Comparison of ENCODE assay signal across 19 cellular contexts in the genomic region with DNA sequence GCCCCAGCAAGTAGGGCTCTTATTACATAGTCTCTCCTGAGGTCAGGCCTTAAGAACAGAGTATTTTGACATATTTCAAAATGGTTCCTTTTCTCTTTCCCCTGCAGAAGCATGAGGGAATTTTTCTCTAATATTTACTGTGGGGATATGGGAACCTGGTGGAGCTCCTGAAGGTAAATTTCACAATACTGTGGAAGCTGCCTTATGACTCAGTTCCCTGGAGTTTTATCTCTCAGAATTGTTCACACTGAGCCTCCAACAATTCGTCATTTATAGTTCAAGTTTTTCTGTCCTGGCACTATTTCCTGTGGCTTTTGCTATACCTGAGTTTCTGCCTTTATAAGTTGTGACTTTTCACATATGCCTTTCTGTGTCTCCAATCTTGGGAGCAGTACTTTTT.
"Had no signal": no experiment of that assay in that cellular context is flagged by ENCODE, and none has a peak within 500 bp of the region (broad histone marks: within the 10 kb centered on the region; RNA-seq: fewer than 3 reads in every experiment).

No MANE protein-coding gene starts in this region.

- DNase-seq: activated CD4-positive, alpha-beta T cell treated with anti-CD3 and anti-CD28 coated beads, Interleukin-2, amount 10 ng/mL, durations not matched to agents 7 days and 5 days; activated CD8-positive, alpha-beta T cell treated with anti-CD3 and anti-CD28 coated beads, Interleukin-2, amount 10 ng/mL, durations not matched to agents 7 days and 5 days; activated naive CD4-positive, alpha-beta T cell treated with anti-CD3 and anti-CD28 coated beads, Interleukin-2, amount 10 ng/mL, durations not matched to agents 7 days and 5 days; activated T-cell treated with anti-CD3 and anti-CD28 coated beads, Interleukin-2, amount 50 U/mL, for 24 hours; dorsolateral prefrontal cortex; endodermal cell; erythroblast; gastrocnemius medialis; head of caudate nucleus; kidney; occipital lobe; posterior cingulate gyrus; stimulated activated CD4-positive, alpha-beta T cell treated with anti-CD3 and anti-CD28 coated beads, Interleukin-2, amount 100 ng/mL, for 24 hours; stimulated activated naive CD4-positive, alpha-beta T cell treated with Interleukin-2 at 50 U/mL for 16 hours; thyroid gland had no signal

- H3K27ac Mint-ChIP-seq: activated CD4-positive, alpha-beta T cell treated with anti-CD3 and anti-CD28 coated beads, Interleukin-2, amount 10 ng/mL, durations not matched to agents 7 days and 5 days; activated CD8-positive, alpha-beta T cell treated with anti-CD3 and anti-CD28 coated beads, Interleukin-2, amount 10 ng/mL, durations not matched to agents 7 days and 5 days; activated naive CD4-positive, alpha-beta T cell treated with anti-CD3 and anti-CD28 coated beads, Interleukin-2, amount 10 ng/mL, durations not matched to agents 7 days and 5 days; activated T-cell treated with anti-CD3 and anti-CD28 coated beads, Interleukin-2, amount 50 U/mL, for 24 hours; endodermal cell had no signal

- H3K4me1 ChIP-seq: ascending aorta, gastrocnemius medialis, thyroid gland had no signal

- H3K36me3 Mint-ChIP-seq: activated naive CD4-positive, alpha-beta T cell treated with anti-CD3 and anti-CD28 coated beads, Interleukin-2, amount 10 ng/mL, durations not matched to agents 7 days and 5 days had no signal

- H3K27me3 ChIP-seq: ascending aorta, gastrocnemius medialis, thyroid gland had no signal

- H3K9me3 Mint-ChIP-seq: activated CD4-positive, alpha-beta T cell treated with anti-CD3 and anti-CD28 coated beads, Interleukin-2, amount 10 ng/mL, durations not matched to agents 7 days and 5 days; activated naive CD4-positive, alpha-beta T cell treated with anti-CD3 and anti-CD28 coated beads, Interleukin-2, amount 10 ng/mL, durations not matched to agents 7 days and 5 days; endodermal cell had no signal

- H3K4me1 Mint-ChIP-seq: activated CD4-positive, alpha-beta T cell treated with anti-CD3 and anti-CD28 coated beads, Interleukin-2, amount 10 ng/mL, durations not matched to agents 7 days and 5 days; activated naive CD4-positive, alpha-beta T cell treated with anti-CD3 and anti-CD28 coated beads, Interleukin-2, amount 10 ng/mL, durations not matched to agents 7 days and 5 days; endodermal cell had no signal

- H3K9me3 ChIP-seq: ascending aorta, gastrocnemius medialis, thyroid gland had no signal

- H3K27me3 Mint-ChIP-seq: activated CD4-positive, alpha-beta T cell treated with anti-CD3 and anti-CD28 coated beads, Interleukin-2, amount 10 ng/mL, durations not matched to agents 7 days and 5 days; activated naive CD4-positive, alpha-beta T cell treated with anti-CD3 and anti-CD28 coated beads, Interleukin-2, amount 10 ng/mL, durations not matched to agents 7 days and 5 days; activated T-cell treated with anti-CD3 and anti-CD28 coated beads, Interleukin-2, amount 50 U/mL, for 24 hours had no signal

- H3K27ac ChIP-seq: ascending aorta, dorsolateral prefrontal cortex, gastrocnemius medialis, thyroid gland had no signal

- H3K4me3 Mint-ChIP-seq: activated CD4-positive, alpha-beta T cell treated with anti-CD3 and anti-CD28 coated beads, Interleukin-2, amount 10 ng/mL, durations not matched to agents 7 days and 5 days; activated CD8-positive, alpha-beta T cell treated with anti-CD3 and anti-CD28 coated beads, Interleukin-2, amount 10 ng/mL, durations not matched to agents 7 days and 5 days; activated naive CD4-positive, alpha-beta T cell treated with anti-CD3 and anti-CD28 coated beads, Interleukin-2, amount 10 ng/mL, durations not matched to agents 7 days and 5 days; activated T-cell treated with anti-CD3 and anti-CD28 coated beads, Interleukin-2, amount 50 U/mL, for 24 hours; endodermal cell had no signal

- FAIRE-seq: colon, kidney had no signal

- H3K4me3 ChIP-seq: ascending aorta, dorsolateral prefrontal cortex, gastrocnemius medialis, thyroid gland had no signal

- ATAC-seq: activated CD4-positive, CD25-positive, alpha-beta regulatory T cell treated with anti-CD3 and anti-CD28 coated beads, Interleukin-2, amount 50 U/mL, for 24 hours; activated CD8-positive, alpha-beta T cell treated with anti-CD3 and anti-CD28 coated beads, Interleukin-2, amount 10 ng/mL, durations not matched to agents 7 days and 5 days; gastrocnemius medialis; left lobe of liver had no signal

- H3K36me3 ChIP-seq: ascending aorta, gastrocnemius medialis, thyroid gland had no signal
